Comparison of ENCODE assay signal across 22 cellular contexts in genomic region chr11:111400595-111400994, GRCh38.
A peak's percentile ranks its signal among the peaks of the same experiment; 100 is the strongest.
DNase-seq lines count a peak whose midpoint lies in the region; ATAC-seq, FAIRE-seq and TF ChIP-seq lines count a peak whose summit lies in the region.
"Had no signal": no experiment of that assay in that cellular context is flagged by ENCODE, and none has a peak within 500 bp of the region (broad histone marks: within the 10 kb centered on the region; RNA-seq: fewer than 3 reads in every experiment).

No MANE protein-coding gene starts in this region.

- no peaks in the 10 kb centered on the region for H3F3A ChIP-seq in Loucy (ENCODE audit: low read depth)

- no peak overlapping the region for H3K9ac ChIP-seq in Loucy (ENCODE audit: low read depth, low read length, poor library complexity, severe bottlenecking)

- ATAC-seq in GM18861 (IDR thresholded peaks at IDR 0.05; ENCODE audit: unreplicated experiment) (peak; percentile 50), HG02610 (IDR thresholded peaks at IDR 0.05; ENCODE audit: unreplicated experiment) (peak; percentile 57), HG02623 (IDR thresholded peaks at IDR 0.05; ENCODE audit: unreplicated experiment) (no peak)
- ATAC-seq in stimulated activated naive CD8-positive, alpha-beta T cell treated with anti-CD3 and anti-CD28 coated beads, Interleukin-15, Interleukin-2, amounts not matched to agents 100 U/mL and 50 U/mL, for 24 hours: peak; percentile 69
- ATAC-seq: left ventricle myocardium superior, mucosa of descending colon, PC-3 had no signal

- DNase-seq in stimulated activated naive CD8-positive, alpha-beta T cell treated with anti-CD3 and anti-CD28 coated beads, Interleukin-15, Interleukin-2, amounts not matched to agents 100 U/mL and 50 U/mL, for 24 hours: no peak
- no peak for DNase-seq in HK-2 (ENCODE audit: unreplicated experiment)
- DNase-seq in GM19239 (ENCODE audit: insufficient read length, low spot score): no peak
- DNase-seq: activated CD4-positive, alpha-beta T cell treated with anti-CD3 and anti-CD28 coated beads, Interleukin-2, amount 10 ng/mL, durations not matched to agents 7 days and 5 days; activated CD8-positive, alpha-beta memory T cell treated with anti-CD3 and anti-CD28 coated beads, Interleukin-2, amount 50 U/mL, for 4 hours; activated effector memory CD4-positive, alpha-beta T cell treated with anti-CD3 and anti-CD28 coated beads, Interleukin-2, amount 50 U/mL, for 16 hours; amygdala; CD4-positive, alpha-beta T cell; dorsolateral prefrontal cortex; GOT3; immature natural killer cell; left ventricle myocardium superior; mucosa of descending colon; NCI-H1694; PC-3; tibial artery had no signal

- H3K4me2 ChIP-seq in Loucy (ENCODE audit: low read depth, low read length, poor library complexity, severe bottlenecking): no peak overlapping the region

- H3K36me3 ChIP-seq in Loucy (ENCODE audit: insufficient read depth, low read length): no peaks in the 10 kb centered on the region
- H3K36me3 ChIP-seq: cardiac muscle cell, tibial artery had no signal

- H3K79me2 ChIP-seq in Loucy (ENCODE audit: insufficient read depth, low read length): no peaks in the 10 kb centered on the region

- no peaks in the 10 kb centered on the region for H3K27me3 ChIP-seq in Loucy (ENCODE audit: insufficient read depth, low read length, poor library complexity, severe bottlenecking)
- H3K27me3 ChIP-seq: cardiac muscle cell, dorsolateral prefrontal cortex, tibial artery had no signal

- no peaks in the 10 kb centered on the region for H3K9me2 ChIP-seq in Loucy (replicated peaks; ENCODE audit: low read depth, low read length)

- no peak overlapping the region for H3K4me3 ChIP-seq in Loucy (ENCODE audit: low read length, poor library complexity, severe bottlenecking)
- H3K4me3 ChIP-seq: cardiac muscle cell, dorsolateral prefrontal cortex, mucosa of descending colon, tibial artery had no signal

- TF ChIP-seq CTCF in Loucy (conservative IDR thresholded peaks at IDR 0.05; ENCODE audit: low read length): no peak

- peak overlapping the region; percentile 32; the same call in 1 of the 2 replicates for H2AFZ ChIP-seq in Loucy (ENCODE audit: low read length)

- no peaks in the 10 kb centered on the region for H3K9me3 ChIP-seq in Loucy (ENCODE audit: insufficient read depth, low read depth, low read length)
- H3K9me3 ChIP-seq: mucosa of descending colon, tibial artery had no signal

- FAIRE-seq in GM19239 (lab: Jason Lieb, UNC): no peak
- FAIRE-seq: G401.6 had no signal

- H3K4me1 ChIP-seq in Loucy (ENCODE audit: insufficient read depth, low read length, poor library complexity, severe bottlenecking): peaks cover 11% of the 10 kb centered on the region
- H3K4me1 ChIP-seq: tibial artery had no signal

- H4K20me1 ChIP-seq in Loucy (ENCODE audit: insufficient read depth, low read length, poor library complexity, severe bottlenecking): no peaks in the 10 kb centered on the region
